ENCODE assay signal across 34 cellular contexts in genomic region chrX:10429908-10430307, GRCh38.
"Had no signal": no experiment of that assay in that cellular context is flagged by ENCODE, and none has a peak within 500 bp of the region (broad histone marks: within the 10 kb centered on the region; RNA-seq: fewer than 3 reads in every experiment).

No MANE protein-coding gene starts in this region.

- DNase-seq: Karpas-422, Kasumi-1, MG63, MM.1S, MV-4-11, NCI-H1048, NCI-H1092, NCI-H1092 treated with DMSO at 0.1 percent for 48 hours, NCI-H1105, NCI-H1105 treated with DMSO at 0.1 percent for 48 hours, NCI-H1417, NCI-H1417 treated with DMSO at 0.1 percent for 48 hours, NCI-H1436, NCI-H1436 treated with DMSO at 0.1 percent for 48 hours, NCI-H146, NCI-H1694, NCI-H1694 treated with DMSO at 0.1 percent for 48 hours, NCI-H187, NCI-H187 treated with DMSO at 0.1 percent for 48 hours, NCI-H1930, NCI-H2029, NCI-H2029 treated with DMSO at 0.1 percent for 48 hours, NCI-H2081, NCI-H2081 treated with DMSO at 0.1 percent for 48 hours, NCI-H2107, NCI-H2171, NCI-H2171 treated with DMSO at 0.1 percent for 48 hours, NCI-H2227 treated with DMSO at 0.1 percent for 48 hours, NCI-H226, NCI-H345, NCI-H446, NCI-H446 treated with DMSO at 0.1 percent for 48 hours, NCI-H510A, NCI-H510A treated with DMSO at 0.1 percent for 48 hours had no signal
